Comparison of ENCODE assay signal across 1 cellular context in genomic region chr17:83046759-83047478, GRCh38.
TF ChIP-seq lines count a peak whose summit lies in the region.

No MANE protein-coding gene starts in this region.

TF ChIP-seq in IMR-90, 13 proteins besides CTCF, POLR2A, EP300 and RAD21:
- TF ChIP-seq, protein P1, sequence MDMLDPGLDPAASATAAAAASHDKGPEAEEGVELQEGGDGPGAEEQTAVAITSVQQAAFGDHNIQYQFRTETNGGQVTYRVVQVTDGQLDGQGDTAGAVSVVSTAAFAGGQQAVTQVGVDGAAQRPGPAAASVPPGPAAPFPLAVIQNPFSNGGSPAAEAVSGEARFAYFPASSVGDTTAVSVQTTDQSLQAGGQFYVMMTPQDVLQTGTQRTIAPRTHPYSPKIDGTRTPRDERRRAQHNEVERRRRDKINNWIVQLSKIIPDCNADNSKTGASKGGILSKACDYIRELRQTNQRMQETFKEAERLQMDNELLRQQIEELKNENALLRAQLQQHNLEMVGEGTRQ (IDR thresholded peaks at IDR 0.05; ENCODE audit: low read depth, low read length): no peak
- TF ChIP-seq CEBPB (IDR thresholded peaks at IDR 0.05; ENCODE audit: low read depth, low read length): no peak
- TF ChIP-seq SMC3 (IDR thresholded peaks at IDR 0.05; ENCODE audit: low read depth, low read length): no peak
- TF ChIP-seq CHD1 (IDR thresholded peaks at IDR 0.05; ENCODE audit: low read depth, low read length): no peak
- no peak for TF ChIP-seq RCOR1 (IDR thresholded peaks at IDR 0.05; ENCODE audit: insufficient replicate concordance, low read length)
- TF ChIP-seq RFX5 (IDR thresholded peaks at IDR 0.05; ENCODE audit: low read depth, low read length): no peak
- no peak for TF ChIP-seq MXI1 (IDR thresholded peaks at IDR 0.05; ENCODE audit: borderline replicate concordance, low read depth, low read length)
- TF ChIP-seq BHLHE40 (IDR thresholded peaks at IDR 0.05; ENCODE audit: low read depth, low read length): no peak
- TF ChIP-seq MAZ (IDR thresholded peaks at IDR 0.05; ENCODE audit: borderline replicate concordance, low read depth, low read length): no peak
- TF ChIP-seq MAFK (IDR thresholded peaks at IDR 0.05; ENCODE audit: low read depth, low read length): no peak
- TF ChIP-seq, protein P2, sequence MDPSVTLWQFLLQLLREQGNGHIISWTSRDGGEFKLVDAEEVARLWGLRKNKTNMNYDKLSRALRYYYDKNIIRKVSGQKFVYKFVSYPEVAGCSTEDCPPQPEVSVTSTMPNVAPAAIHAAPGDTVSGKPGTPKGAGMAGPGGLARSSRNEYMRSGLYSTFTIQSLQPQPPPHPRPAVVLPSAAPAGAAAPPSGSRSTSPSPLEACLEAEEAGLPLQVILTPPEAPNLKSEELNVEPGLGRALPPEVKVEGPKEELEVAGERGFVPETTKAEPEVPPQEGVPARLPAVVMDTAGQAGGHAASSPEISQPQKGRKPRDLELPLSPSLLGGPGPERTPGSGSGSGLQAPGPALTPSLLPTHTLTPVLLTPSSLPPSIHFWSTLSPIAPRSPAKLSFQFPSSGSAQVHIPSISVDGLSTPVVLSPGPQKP (IDR thresholded peaks at IDR 0.05; ENCODE audit: borderline replicate concordance, low read depth, low read length): no peak
